In the genomic region with DNA sequence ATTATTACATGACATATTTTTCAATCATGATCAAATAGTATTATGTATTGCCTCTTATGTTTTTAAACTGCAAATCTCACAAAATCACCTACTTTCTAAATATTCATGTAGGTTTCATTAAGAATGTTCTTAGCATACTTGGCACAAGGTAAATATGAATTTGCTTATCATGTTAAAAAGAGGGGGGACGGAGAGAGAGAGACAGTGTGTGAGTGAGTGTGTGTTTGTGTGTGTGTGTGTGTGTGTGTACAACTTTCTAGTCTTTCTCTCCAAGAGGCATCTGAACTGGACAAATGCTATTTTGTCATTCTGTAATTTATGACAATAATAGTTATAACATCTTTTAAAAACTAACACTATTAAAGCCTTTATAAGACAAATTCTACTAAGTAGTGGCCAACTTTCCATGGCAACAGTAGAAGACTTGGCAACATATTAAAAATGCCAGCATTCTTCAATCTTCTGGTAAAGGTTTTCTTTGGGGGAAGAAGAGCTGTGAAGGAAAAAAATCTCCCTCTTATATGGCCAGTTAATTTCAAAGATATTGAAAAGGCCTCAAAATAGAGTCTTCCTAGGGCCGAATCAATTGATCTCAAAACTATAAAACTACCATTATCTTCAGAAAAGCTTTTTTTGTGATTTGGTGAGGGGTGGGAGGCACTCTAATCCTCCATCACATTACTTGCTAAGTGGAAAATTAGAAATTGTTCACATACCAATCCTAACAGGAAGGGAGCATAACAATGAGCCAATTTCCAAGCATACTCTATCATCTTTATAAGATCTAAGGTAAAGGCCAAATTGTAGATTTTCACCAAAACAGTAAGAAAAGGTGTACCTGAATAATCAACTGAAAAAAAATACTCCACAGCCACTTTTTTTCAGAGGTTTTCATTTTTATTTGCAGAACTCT, we compare ENCODE assay signal across 12 cellular contexts. TPM values are rescaled to one million over a fixed set of nuclear protein-coding genes. Genes with fewer than 3 reads are reported as not detected.
DNase-seq lines count a peak whose midpoint lies in the region; ATAC-seq and TF ChIP-seq lines count a peak whose summit lies in the region.
"Had no signal": no experiment of that assay in that cellular context is flagged by ENCODE, and none has a peak within 500 bp of the region (broad histone marks: within the 10 kb centered on the region; RNA-seq: fewer than 3 reads in every experiment).

No MANE protein-coding gene starts in this region.

- peaks cover 1% of the 10 kb centered on the region for H3K36me3 Mint-ChIP-seq in memory B cell

- no peaks in the 10 kb centered on the region for H3K9me3 Mint-ChIP-seq in memory B cell
- H3K9me3 Mint-ChIP-seq: activated naive CD4-positive, alpha-beta T cell treated with anti-CD3 and anti-CD28 coated beads for 36 hours had no signal

- peak overlapping the region; percentile 66 for H3K27ac Mint-ChIP-seq in memory B cell
- H3K27ac Mint-ChIP-seq: activated naive CD4-positive, alpha-beta T cell treated with anti-CD3 and anti-CD28 coated beads for 36 hours had no signal

- peaks cover 94% of the 10 kb centered on the region for H3K4me1 ChIP-seq in left ventricle myocardium inferior
- H3K4me1 ChIP-seq in right cardiac atrium (ENCODE audit: control insufficient read depth, insufficient read depth, low read length) = peaks cover 13% of the 10 kb centered on the region
- H3K4me1 ChIP-seq in uterus = peaks cover 9 to 11% of the 10 kb centered on the region in 2 donors

- no peak for TF ChIP-seq CTCF in left ventricle myocardium inferior (IDR thresholded peaks at IDR 0.05; ENCODE audit: borderline replicate concordance)
- TF ChIP-seq CTCF in uterus (IDR thresholded peaks at IDR 0.05) = no peak

- H3K27me3 ChIP-seq in left ventricle myocardium inferior (ENCODE audit: low read depth) (no peaks in the 10 kb centered on the region), right cardiac atrium (ENCODE audit: control insufficient read depth, insufficient read depth) (no peaks in the 10 kb centered on the region), uterus (no peaks in the 10 kb centered on the region)

- peak overlapping the region; percentile 39 for H3K27ac ChIP-seq in left ventricle myocardium inferior (replicated peaks)
- no peak overlapping the region for H3K27ac ChIP-seq in right cardiac atrium (ENCODE audit: low read length)
- H3K27ac ChIP-seq in uterus = peak overlapping the region; percentile 10 to 46
- H3K27ac ChIP-seq: lower lobe of right lung had no signal

- H3K36me3 ChIP-seq in left ventricle myocardium inferior = no peaks in the 10 kb centered on the region
- no peaks in the 10 kb centered on the region for H3K36me3 ChIP-seq in uterus
- H3K36me3 ChIP-seq: lower lobe of right lung had no signal

- ATAC-seq in right cardiac atrium = no peak
- ATAC-seq in memory B cell (ENCODE audit: low read depth) = no peak

- intact Hi-C loops in left ventricle myocardium inferior (cut with micrococcal nuclease) = no loop called here
- intact Hi-C loops in right cardiac atrium (cut with DNase I) = no loop called here
- intact Hi-C loops in uterus (cut with DNase I; ENCODE audit: low total_unique reads) = no loop called here

- no peak overlapping the region for H3K4me3 ChIP-seq in left ventricle myocardium inferior
- H3K4me3 ChIP-seq in right cardiac atrium (ENCODE audit: low read length) = no peak overlapping the region
- no peak overlapping the region for H3K4me3 ChIP-seq in uterus
- H3K4me3 ChIP-seq: lower lobe of right lung had no signal

- H3K4me1 Mint-ChIP-seq in memory B cell = peaks cover 47% of the 10 kb centered on the region

- no peak overlapping the region for H3K4me3 Mint-ChIP-seq in memory B cell
- H3K4me3 Mint-ChIP-seq: activated naive CD4-positive, alpha-beta T cell treated with anti-CD3 and anti-CD28 coated beads for 36 hours had no signal

- H3K27me3 Mint-ChIP-seq in memory B cell = no peaks in the 10 kb centered on the region

- no peak for TF ChIP-seq POLR2A in uterus (IDR thresholded peaks at IDR 0.05)

- H3K9me3 ChIP-seq in left ventricle myocardium inferior (replicated peaks) = no peaks in the 10 kb centered on the region
- no peaks in the 10 kb centered on the region for H3K9me3 ChIP-seq in right cardiac atrium (ENCODE audit: control insufficient read depth, low read length)
- H3K9me3 ChIP-seq in uterus = no peaks in the 10 kb centered on the region
- H3K9me3 ChIP-seq: lower lobe of right lung had no signal

- whole genome bisulfite sequencing in right cardiac atrium = 46% methylated on average over 2 of the region's 2 CpGs

- DNase-seq in left ventricle myocardium inferior (no peak), right cardiac atrium (no peak), astrocyte of the hippocampus (ENCODE audit: low read depth, low spot score) (peak; percentile 60), memory B cell (ENCODE audit: low spot score in 2 of 2) (no peak), uterus (no peak), NCI-H2081 (lab: John Stamatoyannopoulos, UW) (no peak)
- no peak for DNase-seq in activated effector memory CD4-positive, alpha-beta T cell treated with Interleukin-2 at 50 U/mL for 16 hours
- no peak for DNase-seq in activated naive CD4-positive, alpha-beta T cell (lab: John Stamatoyannopoulos, UW)
- DNase-seq: activated naive CD4-positive, alpha-beta T cell treated with anti-CD3 and anti-CD28 coated beads for 36 hours; DMS53; lower lobe of right lung; posterior cingulate gyrus had no signal

RNA-seq across cellular contexts. Expression of gene CDK17, which starts 28.2 kb away (rescaled TPM):
- total RNA-seq in left ventricle myocardium inferior (15.9 TPM), right cardiac atrium (10 to 100 TPM; 18.4 to 30.4 (median 23.1) TPM), uterus (100 to 1,000 TPM in 2 of 4 donors, 10 to 100 TPM in 2; 93.5 to 105 (median 102) TPM)
- 10.3 TPM for polyA plus RNA-seq in right cardiac atrium
